Comparison of ENCODE assay signal across 20 cellular contexts in the genomic region with DNA sequence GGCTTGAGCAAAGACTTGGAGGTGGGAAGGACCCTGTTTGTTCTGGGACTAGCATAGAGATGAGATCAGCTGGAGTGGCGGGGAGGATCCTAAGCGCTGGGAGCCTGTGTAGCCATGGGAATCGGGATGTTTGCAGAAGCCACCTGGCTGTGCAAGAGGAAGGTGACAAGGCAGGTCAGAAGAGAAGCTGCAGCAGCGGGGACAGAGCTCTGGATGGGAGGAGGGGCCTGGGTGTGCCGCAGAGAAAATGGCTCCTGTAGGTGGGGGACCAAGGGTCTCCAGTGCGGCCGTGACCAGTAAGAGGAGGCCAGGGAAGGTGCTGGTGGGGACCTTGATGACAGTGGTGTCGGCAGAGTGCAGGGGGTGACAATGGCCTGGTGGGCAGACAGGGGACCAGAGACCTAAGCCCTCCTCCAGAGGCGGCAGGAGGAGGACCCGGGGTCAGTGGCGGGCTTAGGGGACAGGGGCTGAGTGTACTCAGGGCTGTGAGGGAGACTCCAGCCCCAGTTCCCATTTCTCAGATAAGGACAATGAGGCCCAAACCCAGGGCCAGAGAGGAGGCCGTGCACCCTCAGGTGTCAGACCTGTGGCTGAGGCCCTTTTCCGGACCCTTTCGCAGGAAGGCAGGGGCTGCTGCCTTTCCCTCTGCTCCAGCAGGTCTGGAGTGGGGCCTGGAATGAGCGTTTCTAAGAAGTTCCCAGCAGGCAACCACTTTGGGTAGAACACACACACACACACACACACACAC.
DNase-seq lines count a peak whose midpoint lies in the region; FAIRE-seq and TF ChIP-seq lines count a peak whose summit lies in the region.
"Had no signal": no experiment of that assay in that cellular context is flagged by ENCODE, and none has a peak within 500 bp of the region (broad histone marks: within the 10 kb centered on the region; RNA-seq: fewer than 3 reads in every experiment).

No MANE protein-coding gene starts in this region.

- TF ChIP-seq POLR2A in sigmoid colon (IDR thresholded peaks at IDR 0.05) = no peak

- DNase-seq in activated CD8-positive, alpha-beta memory T cell treated with anti-CD3 and anti-CD28 coated beads for 24 hours = peak; percentile 38
- no peak for DNase-seq in activated CD8-positive, alpha-beta memory T cell treated with anti-CD3 and anti-CD28 coated beads, Interleukin-2, amount 50 U/mL, for 4 hours
- peak; percentile 30 for DNase-seq in NCI-H2107 (lab: John Stamatoyannopoulos, UW)
- DNase-seq in endodermal cell = peak; percentile 77
- DNase-seq in sigmoid colon = peak; percentile 43
- DNase-seq in GM10266 (ENCODE audit: extremely low spot score) = no peak
- DNase-seq in RCC 7860 (ENCODE audit: low spot score) = no peak
- DNase-seq in activated CD4-positive, alpha-beta T cell treated with anti-CD3 and anti-CD28 coated beads for 48 hours = no peak
- DNase-seq: activated CD4-positive, alpha-beta T cell treated with anti-CD3 and anti-CD28 coated beads, Interleukin-2, amount 10 ng/mL, durations not matched to agents 7 days and 5 days; amygdala; CD4-positive, alpha-beta memory T cell; cerebellar nuclear complex; GM23248; immature natural killer cell; midbrain; Right ventricle myocardium superior; stimulated activated naive CD4-positive, alpha-beta T cell treated with Interleukin-2 at 50 U/mL for 16 hours; uterus had no signal

- H3K4me3 Mint-ChIP-seq in endodermal cell = no peak overlapping the region
- H3K4me3 Mint-ChIP-seq: activated CD4-positive, alpha-beta T cell treated with anti-CD3 and anti-CD28 coated beads, Interleukin-2, amount 10 ng/mL, durations not matched to agents 7 days and 5 days; CD4-positive, alpha-beta memory T cell; immature natural killer cell had no signal

- no peaks in the 10 kb centered on the region for H3K27me3 Mint-ChIP-seq in endodermal cell (ENCODE audit: insufficient read depth)
- H3K27me3 Mint-ChIP-seq: activated CD4-positive, alpha-beta T cell treated with anti-CD3 and anti-CD28 coated beads, Interleukin-2, amount 10 ng/mL, durations not matched to agents 7 days and 5 days had no signal

- intact Hi-C loops in sigmoid colon (cut with DNase I) = no loop called here

- H3K27ac ChIP-seq in endodermal cell (ENCODE audit: low read depth, low read length) = no peak overlapping the region
- no peak overlapping the region for H3K27ac ChIP-seq in sigmoid colon
- H3K27ac ChIP-seq: gastroesophageal sphincter, GM23248, uterus had no signal

- TF ChIP-seq EP300 in sigmoid colon (IDR thresholded peaks at IDR 0.05) = no peak

- no peaks in the 10 kb centered on the region for H3K4me1 ChIP-seq in endodermal cell (ENCODE audit: control insufficient read depth, insufficient read depth, low read length)
- no peaks in the 10 kb centered on the region for H3K4me1 ChIP-seq in sigmoid colon
- H3K4me1 ChIP-seq: gastroesophageal sphincter, uterus had no signal

- H3K36me3 ChIP-seq in endodermal cell (ENCODE audit: control insufficient read depth, insufficient read depth, low read length) (no peaks in the 10 kb centered on the region), sigmoid colon (no peaks in the 10 kb centered on the region)
- H3K36me3 ChIP-seq: gastroesophageal sphincter, uterus had no signal

- H3K27ac Mint-ChIP-seq in endodermal cell = peak overlapping the region; percentile 86
- H3K27ac Mint-ChIP-seq: activated CD4-positive, alpha-beta T cell treated with anti-CD3 and anti-CD28 coated beads, Interleukin-2, amount 10 ng/mL, durations not matched to agents 7 days and 5 days had no signal

- peaks cover 14% of the 10 kb centered on the region for H3K9me3 Mint-ChIP-seq in endodermal cell
- H3K9me3 Mint-ChIP-seq: activated CD4-positive, alpha-beta T cell treated with anti-CD3 and anti-CD28 coated beads, Interleukin-2, amount 10 ng/mL, durations not matched to agents 7 days and 5 days; immature natural killer cell had no signal

- TF ChIP-seq CTCF in endodermal cell (conservative IDR thresholded peaks at IDR 0.05) = peak; percentile 44
- no peak for TF ChIP-seq CTCF in sigmoid colon (IDR thresholded peaks at IDR 0.05)
- TF ChIP-seq CTCF in GM10266 (IDR thresholded peaks at IDR 0.05; ENCODE audit: control insufficient read depth, insufficient read depth, low read depth, missing control alignments) = no peak

- peaks cover 15% of the 10 kb centered on the region for H3K4me1 Mint-ChIP-seq in endodermal cell
- H3K4me1 Mint-ChIP-seq: activated CD4-positive, alpha-beta T cell treated with anti-CD3 and anti-CD28 coated beads, Interleukin-2, amount 10 ng/mL, durations not matched to agents 7 days and 5 days; CD4-positive, alpha-beta memory T cell; immature natural killer cell had no signal

- WGBS in endodermal cell (ENCODE audit: insufficient coverage in 1 of 2, insufficient read length in 1 of 2), 2 experiments = 84 to 94% methylated on average over 3 to 14 of the region's 15 CpGs
- 68 to 81% methylated on average over 15 of the region's 15 CpGs for WGBS in sigmoid colon, 2 donors

- H3K4me3 ChIP-seq in endodermal cell (ENCODE audit: low read length) = no peak overlapping the region
- no peak overlapping the region for H3K4me3 ChIP-seq in sigmoid colon
- H3K4me3 ChIP-seq: gastroesophageal sphincter, GM23248, smooth muscle cell, uterus had no signal

- no peak for FAIRE-seq in RCC 7860 (lab: Jason Lieb, UNC)

- H3K27me3 ChIP-seq in endodermal cell (ENCODE audit: control insufficient read depth, insufficient read depth, low read length, poor library complexity, severe bottlenecking) (no peaks in the 10 kb centered on the region), sigmoid colon (no peaks in the 10 kb centered on the region)
- H3K27me3 ChIP-seq: gastroesophageal sphincter, uterus had no signal

- peaks cover 4% of the 10 kb centered on the region for H3K36me3 Mint-ChIP-seq in endodermal cell (ENCODE audit: low read depth)
- H3K36me3 Mint-ChIP-seq: CD4-positive, alpha-beta memory T cell; immature natural killer cell had no signal

- H3K9me3 ChIP-seq in endodermal cell (ENCODE audit: control insufficient read depth, low read length) = peaks cover 17% of the 10 kb centered on the region
- H3K9me3 ChIP-seq in sigmoid colon = no peaks in the 10 kb centered on the region
- H3K9me3 ChIP-seq: uterus had no signal

- peak overlapping the region; percentile 25 for H3K9ac ChIP-seq in endodermal cell (ENCODE audit: extremely low read depth, low read length, poor library complexity, severe bottlenecking)
- H3K9ac ChIP-seq: GM23248 had no signal

Comparison
In these comparisons a context has a peak if more than half of its experiments do, and no peak if none do; other contexts are left out.
1. DNase-seq: peak in activated CD8-positive, alpha-beta memory T cell treated with anti-CD3 and anti-CD28 coated beads for 24 hours (single experiment), NCI-H2107 (single experiment), endodermal cell (single experiment) and sigmoid colon (single experiment); none in activated CD8-positive, alpha-beta memory T cell treated with anti-CD3 and anti-CD28 coated beads, Interleukin-2, amount 50 U/mL, for 4 hours (single experiment), GM10266 (single experiment), RCC 7860 (single experiment) and activated CD4-positive, alpha-beta T cell treated with anti-CD3 and anti-CD28 coated beads for 48 hours (single experiment).